Comparison of ENCODE assay signal across 9 cellular contexts in the genomic region with DNA sequence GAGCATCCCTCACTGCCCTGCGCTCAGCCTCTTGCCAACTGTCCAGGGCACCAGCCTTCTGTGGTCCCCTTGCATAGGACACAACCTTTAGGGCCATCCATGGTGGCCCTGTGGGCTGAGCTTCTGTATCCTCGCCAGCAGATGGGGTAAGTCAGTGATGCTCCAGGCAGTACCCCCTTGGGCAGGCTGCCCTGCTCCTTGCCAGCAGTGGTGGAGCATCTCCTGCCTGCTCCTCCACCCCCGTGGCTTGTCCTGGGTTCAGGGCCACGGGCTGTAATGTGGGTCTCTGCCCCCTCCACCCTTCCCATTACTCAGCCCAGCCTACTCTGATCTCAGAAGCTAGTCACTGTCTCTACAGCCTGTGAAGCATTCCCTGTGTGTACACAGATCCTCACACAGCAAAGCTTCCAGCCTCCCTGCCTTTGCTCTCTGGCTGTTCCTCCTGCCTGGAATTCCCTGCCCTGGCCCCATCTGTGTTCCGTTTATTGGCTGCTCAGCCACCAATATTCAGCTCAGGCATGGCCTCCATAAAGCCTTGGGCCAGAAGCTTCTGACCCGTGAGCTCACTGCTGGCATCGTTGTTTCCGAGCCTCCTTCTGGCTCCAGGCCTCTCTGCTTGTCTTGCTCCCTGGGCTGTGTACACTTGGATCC.
DNase-seq lines count a peak whose midpoint lies in the region; ATAC-seq and TF ChIP-seq lines count a peak whose summit lies in the region.
"Had no signal": no experiment of that assay in that cellular context is flagged by ENCODE, and none has a peak within 500 bp of the region (broad histone marks: within the 10 kb centered on the region; RNA-seq: fewer than 3 reads in every experiment).

No MANE protein-coding gene starts in this region.

- TF ChIP-seq CTCF in HL-60 (IDR thresholded peaks at IDR 0.05; ENCODE audit: insufficient read depth, low read length): peak; percentile 15

- peak; percentile 71 for DNase-seq in NCI-H82 (lab: John Stamatoyannopoulos, UW)
- DNase-seq in NCI-H82 treated with DMSO at 0.1 percent for 48 hours (lab: John Stamatoyannopoulos, UW; ENCODE audit: unreplicated experiment): no peak
- peak in 1 of 2 experiments; percentile 22 for DNase-seq in HL-60 (ENCODE audit: low read depth in 1 of 2, low spot score in 1 of 2)
- peak; percentile 75 for DNase-seq in SW480 (ENCODE audit: low spot score)
- peak; percentile 37 for DNase-seq in germinal center (ENCODE audit: low spot score)
- no peak for DNase-seq in stimulated activated effector memory CD8-positive, alpha-beta T cell treated with anti-CD3 and anti-CD28 coated beads, Interleukin-12 subunit alpha, Interleukin-12 subunit beta, amount 100 ng/mL, for 72 hours (ENCODE audit: low spot score in 2 of 2)
- no peak for DNase-seq in activated gamma-delta T cell treated with Interleukin-2 at 50 U/mL for 16 hours

- no peak overlapping the region for H3K4me3 ChIP-seq in HL-60 (replicated peaks; ENCODE audit: insufficient read depth, low read length)
- H3K4me3 ChIP-seq: pancreas had no signal

- no peak overlapping the region for H3K27ac ChIP-seq in HL-60 (replicated peaks)
- H3K27ac ChIP-seq: pancreas had no signal

- H3K36me3 Mint-ChIP-seq in stimulated activated effector memory CD8-positive, alpha-beta T cell treated with anti-CD3 and anti-CD28 coated beads, Interleukin-12 subunit alpha, Interleukin-12 subunit beta, amount 100 ng/mL, for 72 hours: no peaks in the 10 kb centered on the region

- no peak overlapping the region for H3K4me3 Mint-ChIP-seq in stimulated activated effector memory CD8-positive, alpha-beta T cell treated with anti-CD3 and anti-CD28 coated beads, Interleukin-12 subunit alpha, Interleukin-12 subunit beta, amount 100 ng/mL, for 72 hours

- H3K27ac Mint-ChIP-seq in stimulated activated effector memory CD8-positive, alpha-beta T cell treated with anti-CD3 and anti-CD28 coated beads, Interleukin-12 subunit alpha, Interleukin-12 subunit beta, amount 100 ng/mL, for 72 hours: no peak overlapping the region

- peak; percentile 62 for ATAC-seq in stimulated activated effector memory CD8-positive, alpha-beta T cell treated with anti-CD3 and anti-CD28 coated beads, Interleukin-12 subunit alpha, Interleukin-12 subunit beta, amount 100 ng/mL, for 72 hours
- ATAC-seq in HG03565 (IDR thresholded peaks at IDR 0.05; ENCODE audit: unreplicated experiment): no peak
- ATAC-seq: pancreas had no signal

- H3K27me3 ChIP-seq in HL-60 (ENCODE audit: insufficient read depth, poor library complexity, severe bottlenecking): no peaks in the 10 kb centered on the region
- H3K27me3 ChIP-seq: pancreas had no signal

- H3K4me1 Mint-ChIP-seq in stimulated activated effector memory CD8-positive, alpha-beta T cell treated with anti-CD3 and anti-CD28 coated beads, Interleukin-12 subunit alpha, Interleukin-12 subunit beta, amount 100 ng/mL, for 72 hours: no peaks in the 10 kb centered on the region

- no peaks in the 10 kb centered on the region for H3K9me3 Mint-ChIP-seq in stimulated activated effector memory CD8-positive, alpha-beta T cell treated with anti-CD3 and anti-CD28 coated beads, Interleukin-12 subunit alpha, Interleukin-12 subunit beta, amount 100 ng/mL, for 72 hours

Comparison
In these comparisons a context has a peak if more than half of its experiments do, and no peak if none do; other contexts are left out.
1. DNase-seq: peak in NCI-H82 (single experiment), SW480 (single experiment) and germinal center (single experiment); none in NCI-H82 treated with DMSO at 0.1 percent for 48 hours (single experiment), stimulated activated effector memory CD8-positive, alpha-beta T cell treated with anti-CD3 and anti-CD28 coated beads, Interleukin-12 subunit alpha, Interleukin-12 subunit beta, amount 100 ng/mL, for 72 hours (0 of 2) and activated gamma-delta T cell treated with Interleukin-2 at 50 U/mL for 16 hours (single experiment).